8 cellular contexts compared by ENCODE assay signal in genomic region chr3:196650740-196651311, GRCh38. TPM values are rescaled to one million over a fixed set of nuclear protein-coding genes. Genes with fewer than 3 reads are reported as not detected.
DNase-seq lines count a peak whose midpoint lies in the region; ATAC-seq and TF ChIP-seq lines count a peak whose summit lies in the region.

No MANE protein-coding gene starts in this region.

- H4K20me1 ChIP-seq in PC-3 (ENCODE audit: low read length) = no peaks in the 10 kb centered on the region

- H3F3A ChIP-seq in PC-3 (ENCODE audit: low read length, unreplicated experiment) = no peaks in the 10 kb centered on the region

- peak overlapping the region; percentile 89 for H3K27ac Mint-ChIP-seq in activated T-cell treated with anti-CD3 and anti-CD28 coated beads, Interleukin-2, amount 50 U/mL, for 72 hours
- no peak overlapping the region for H3K27ac Mint-ChIP-seq in endothelial cell (ENCODE audit: unreplicated experiment)

- H3K9ac ChIP-seq in PC-3 (ENCODE audit: low read length) = no peak overlapping the region

- no TSS peak for BruUV-seq in PC-3 (replicated peaks; lab: Mats Ljungman, UMichigan)

- intact Hi-C loops in PC-3 (cut with micrococcal nuclease) = no loop called here

- peak overlapping the region in 1 of 2 donors; percentile 6 for H3K4me3 Mint-ChIP-seq in activated T-cell treated with anti-CD3 and anti-CD28 coated beads, Interleukin-2, amount 50 U/mL, for 72 hours
- H3K4me3 Mint-ChIP-seq in endothelial cell (ENCODE audit: unreplicated experiment) = peak overlapping the region; percentile 60

- peaks cover 37% of the 10 kb centered on the region for H3K4me1 Mint-ChIP-seq in activated T-cell treated with anti-CD3 and anti-CD28 coated beads, Interleukin-2, amount 50 U/mL, for 72 hours (ENCODE audit: low read depth)
- H3K4me1 Mint-ChIP-seq in endothelial cell (ENCODE audit: unreplicated experiment) = peaks cover 20% of the 10 kb centered on the region

- peaks cover 0 to 8% of the 10 kb centered on the region in 2 donors for H3K36me3 Mint-ChIP-seq in activated T-cell treated with anti-CD3 and anti-CD28 coated beads, Interleukin-2, amount 50 U/mL, for 72 hours (ENCODE audit: insufficient read depth in 2 of 2)
- H3K36me3 Mint-ChIP-seq in endothelial cell (ENCODE audit: low read depth, unreplicated experiment) = peaks cover 16% of the 10 kb centered on the region

- H3K9me2 ChIP-seq in PC-3 (replicated peaks; ENCODE audit: low read length) = no peaks in the 10 kb centered on the region

- 0 out of 2 replicates have a peak overlapping the region, but pooled peaks have one; percentile 2 for H2AFZ ChIP-seq in PC-3 (ENCODE audit: low read length)

- ATAC-seq in activated T-cell treated with anti-CD3 and anti-CD28 coated beads, Interleukin-2, amount 50 U/mL, for 72 hours (replicated peaks in 1 of 2) = peak; percentile 56 to 73
- ATAC-seq in PC-3 = peak; percentile 99
- ATAC-seq in HG02623 (IDR thresholded peaks at IDR 0.05; ENCODE audit: unreplicated experiment) = no peak
- ATAC-seq in HG02798 (IDR thresholded peaks at IDR 0.05; ENCODE audit: poor library complexity, unreplicated experiment) = no peak

- TF ChIP-seq CTCF in PC-3 (conservative IDR thresholded peaks at IDR 0.05; ENCODE audit: low read depth, low read length) (no peak), endothelial cell (IDR thresholded peaks at IDR 0.05; ENCODE audit: unreplicated experiment) (no peak)

- POLR2A ChIA-PET in PC-3 (lab: Charles Lee; ENCODE audit: unreplicated experiment) = interaction anchor here (0.6 kb wide), 1 partner anchor 19 kb away, joined by 3 read pairs; no protein-coding TSS in a partner anchor

- H3K9me3 Mint-ChIP-seq in activated T-cell treated with anti-CD3 and anti-CD28 coated beads, Interleukin-2, amount 50 U/mL, for 72 hours = no peaks in the 10 kb centered on the region
- H3K9me3 Mint-ChIP-seq in endothelial cell (ENCODE audit: unreplicated experiment) = no peaks in the 10 kb centered on the region

- peak overlapping the region; percentile 46 for H3K27ac ChIP-seq in PC-3 (ENCODE audit: low read length)

- H3K27me3 Mint-ChIP-seq in activated T-cell treated with anti-CD3 and anti-CD28 coated beads, Interleukin-2, amount 50 U/mL, for 72 hours (ENCODE audit: low read depth) = no peaks in the 10 kb centered on the region
- H3K27me3 Mint-ChIP-seq in endothelial cell (ENCODE audit: unreplicated experiment) = no peaks in the 10 kb centered on the region

- CTCF ChIA-PET in PC-3 (lab: Charles Lee) = interaction anchor here (0.5 kb wide), 1 partner anchor 43 kb away, joined by 4 read pairs; no protein-coding TSS in a partner anchor

- no peaks in the 10 kb centered on the region for H3K36me3 ChIP-seq in PC-3 (ENCODE audit: low read depth, low read length)

- H3K4me2 ChIP-seq in PC-3 (ENCODE audit: low read length) = peak overlapping the region; percentile 58

- no peaks in the 10 kb centered on the region for H3K79me2 ChIP-seq in PC-3 (ENCODE audit: low read length)

- no peaks in the 10 kb centered on the region for H3K9me3 ChIP-seq in PC-3 (ENCODE audit: low read length)

- H3K27me3 ChIP-seq in PC-3 (ENCODE audit: low read length) = no peaks in the 10 kb centered on the region

- peak overlapping the region; percentile 15; the same call in 1 of the 2 replicates for H3K4me3 ChIP-seq in PC-3 (ENCODE audit: low read length)

- no peak for DNase-seq in activated T-cell treated with anti-CD3 and anti-CD28 coated beads, Interleukin-2, amount 50 U/mL, for 72 hours
- DNase-seq in activated T-cell treated with anti-CD3 and anti-CD28 coated beads for 4 hours (no peak), PC-3 (peak; percentile 92), endothelial cell (ENCODE audit: low spot score) (no peak), non-pigmented ciliary epithelial cell (ENCODE audit: low read depth) (peak; percentile 92)
- no peak for DNase-seq in stimulated activated naive CD4-positive, alpha-beta T cell (lab: John Stamatoyannopoulos, UW)

- peaks cover 24% of the 10 kb centered on the region for H3K4me1 ChIP-seq in PC-3 (ENCODE audit: insufficient read depth, low read length)

RNA-seq across cellular contexts. Expression of gene NRROS, which starts 11.3 kb away (rescaled TPM):
- 10 to 100 TPM; 15.2 to 20.6 TPM for total RNA-seq in activated T-cell treated with anti-CD3 and anti-CD28 coated beads, Interleukin-2, amount 50 U/mL, for 72 hours
- total RNA-seq in PC-3 (2014; rRNA removed) (0.07 and 0.29 TPM in 2 replicates), endothelial cell (ENCODE audit: unreplicated experiment) (18.6 TPM)

Comparison
In these comparisons a context has a peak if more than half of its experiments do, and no peak if none do; other contexts are left out.
1. ATAC-seq: peak in activated T-cell treated with anti-CD3 and anti-CD28 coated beads, Interleukin-2, amount 50 U/mL, for 72 hours (2 of 2) and PC-3 (single experiment); none in HG02623 (single experiment) and HG02798 (single experiment).
2. DNase-seq: peak in PC-3 (single experiment) and non-pigmented ciliary epithelial cell (single experiment); none in activated T-cell treated with anti-CD3 and anti-CD28 coated beads, Interleukin-2, amount 50 U/mL, for 72 hours (0 of 2), activated T-cell treated with anti-CD3 and anti-CD28 coated beads for 4 hours (single experiment), endothelial cell (single experiment) and stimulated activated naive CD4-positive, alpha-beta T cell (0 of 6).
3. RNA of gene NRROS, which starts 11.3 kb away (total RNA-seq): 15.2 to 20.6 TPM in activated T-cell treated with anti-CD3 and anti-CD28 coated beads, Interleukin-2, amount 50 U/mL, for 72 hours and 18.6 TPM in endothelial cell (single experiment); 0.07 to 0.29 TPM in PC-3; every median in the first group is over 10 times any median in the second.